Comparison of ENCODE assay signal across 1 cellular context in the genomic region with DNA sequence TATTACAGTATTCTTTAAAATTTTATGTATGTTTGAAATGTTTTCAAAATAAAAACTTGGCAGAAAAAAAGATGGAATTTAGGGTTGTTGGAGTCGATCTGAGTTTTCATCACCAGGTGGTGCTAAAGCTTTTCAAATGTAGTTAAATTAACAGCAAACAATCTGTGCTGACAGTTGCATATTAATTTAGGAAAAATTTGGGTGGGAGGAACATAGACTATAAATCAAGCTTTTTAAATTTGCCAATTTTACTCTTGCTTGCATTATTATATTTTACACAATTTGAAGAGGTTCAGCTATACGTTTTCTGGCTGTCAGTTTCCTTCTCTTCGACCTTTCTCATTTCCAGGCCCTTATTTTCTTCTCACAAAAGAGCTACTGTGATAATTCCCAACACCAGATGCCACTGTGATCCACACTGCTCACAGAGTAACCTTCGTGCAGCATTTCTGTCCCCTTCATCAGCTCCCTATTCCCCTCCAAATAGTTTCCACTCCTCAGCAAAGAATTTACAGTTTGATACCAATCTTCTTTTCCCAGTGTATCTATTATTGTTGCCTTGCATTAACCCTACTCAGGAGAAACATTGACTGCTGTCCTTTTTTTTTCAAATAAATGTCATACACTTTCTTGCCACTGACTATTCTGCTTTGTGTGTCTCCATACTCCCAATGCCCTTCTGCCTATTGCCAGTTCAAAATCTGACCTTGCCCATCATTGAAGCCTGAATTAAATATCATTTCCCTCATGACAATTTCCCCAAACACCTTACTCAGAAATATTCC.
TF ChIP-seq lines count a peak whose summit lies in the region.

No MANE protein-coding gene starts in this region.

TF ChIP-seq in endothelial cell of umbilical vein, 7 proteins besides CTCF, POLR2A, EP300 and RAD21 (continued from another document):
- TF ChIP-seq, protein P1, sequence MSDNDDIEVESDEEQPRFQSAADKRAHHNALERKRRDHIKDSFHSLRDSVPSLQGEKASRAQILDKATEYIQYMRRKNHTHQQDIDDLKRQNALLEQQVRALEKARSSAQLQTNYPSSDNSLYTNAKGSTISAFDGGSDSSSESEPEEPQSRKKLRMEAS (IDR thresholded peaks at IDR 0.05; ENCODE audit: insufficient read depth, insufficient read length) = no peak
- TF ChIP-seq FOS (IDR thresholded peaks at IDR 0.05; ENCODE audit: borderline replicate concordance, insufficient read depth, low read length) = no peak
TF ChIP-seq in endothelial cell of umbilical vein: peak in this region for 0.
